9 cellular contexts compared by ENCODE assay signal in the genomic region with DNA sequence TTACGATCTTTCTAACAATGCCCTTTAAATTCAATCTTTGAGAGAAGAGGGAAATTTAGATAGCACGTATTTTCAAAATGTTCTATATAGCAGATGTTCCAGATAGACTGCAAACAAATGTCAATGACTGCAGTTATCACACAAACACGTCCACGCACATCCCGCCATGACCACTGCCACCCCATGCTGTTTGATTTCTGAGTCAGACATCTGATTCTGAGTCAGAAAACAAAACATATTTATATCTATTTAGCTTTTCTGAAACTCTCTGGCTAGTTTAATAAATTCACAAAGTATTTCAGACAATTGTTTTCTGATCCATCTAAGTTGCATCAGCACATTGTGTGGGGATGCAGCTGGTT.
DNase-seq lines count a peak whose midpoint lies in the region; ATAC-seq, FAIRE-seq and TF ChIP-seq lines count a peak whose summit lies in the region.
"Had no signal": no experiment of that assay in that cellular context is flagged by ENCODE, and none has a peak within 500 bp of the region (broad histone marks: within the 10 kb centered on the region; RNA-seq: fewer than 3 reads in every experiment).

No MANE protein-coding gene starts in this region.

- H3K27me3 Mint-ChIP-seq in central memory CD8-positive, alpha-beta T cell = no peaks in the 10 kb centered on the region

- no peaks in the 10 kb centered on the region for H3K36me3 ChIP-seq in adrenal gland (replicated peaks in 1 of 2)

- no peak for TF ChIP-seq CTCF in adrenal gland (IDR thresholded peaks at IDR 0.05)

- H3K9me3 Mint-ChIP-seq in central memory CD8-positive, alpha-beta T cell = no peaks in the 10 kb centered on the region
- H3K9me3 Mint-ChIP-seq: mesothelial cell of epicardium had no signal

- H3K27ac Mint-ChIP-seq in central memory CD8-positive, alpha-beta T cell (ENCODE audit: low read depth) = peak overlapping the region; percentile 98
- H3K27ac Mint-ChIP-seq: mesothelial cell of epicardium had no signal

- 53 to 74% (median 65%) methylated on average over 5 of the region's 5 CpGs for WGBS in adrenal gland, 4 donors

- ATAC-seq in GM18868 (IDR thresholded peaks at IDR 0.05; ENCODE audit: unreplicated experiment) = peak; percentile 25
- ATAC-seq in central memory CD8-positive, alpha-beta T cell (replicated peaks; ENCODE audit: extremely low read depth, poor library complexity, severe bottlenecking) = no peak
- ATAC-seq in GM21723 (IDR thresholded peaks at IDR 0.05; ENCODE audit: unreplicated experiment) = no peak

- H3K4me1 ChIP-seq in adrenal gland (replicated peaks in 1 of 2) = no peaks in the 10 kb centered on the region

- H3K4me3 Mint-ChIP-seq in central memory CD8-positive, alpha-beta T cell = peak overlapping the region; percentile 96
- H3K4me3 Mint-ChIP-seq: mesothelial cell of epicardium had no signal

- DNase-seq in activated CD4-positive, CD25-positive, alpha-beta regulatory T cell treated with anti-CD3 and anti-CD28 coated beads, Interleukin-2, amount 50 U/mL, for 16 hours (ENCODE audit: low read depth, low spot score) = peak; percentile 9
- DNase-seq in central memory CD8-positive, alpha-beta T cell (ENCODE audit: low spot score in 2 of 2) = peak; percentile 16 to 18
- DNase-seq in stimulated activated CD4-positive, alpha-beta T cell treated with anti-CD3 and anti-CD28 coated beads, Interleukin-4, amount 100 ng/mL, for 24 hours = peak; percentile 68
- DNase-seq in adrenal gland (no peak), RCC 7860 (ENCODE audit: low spot score) (no peak), HT-29 (ENCODE audit: low spot score) (no peak)

- H3K27me3 ChIP-seq in adrenal gland = no peaks in the 10 kb centered on the region

- no peak overlapping the region for H3K27ac ChIP-seq in adrenal gland

- intact Hi-C loops in adrenal gland (cut with DNase I) = no loop called here

- peaks cover 16% of the 10 kb centered on the region for H3K36me3 Mint-ChIP-seq in central memory CD8-positive, alpha-beta T cell (ENCODE audit: insufficient read depth)
- H3K36me3 Mint-ChIP-seq: mesothelial cell of epicardium had no signal

- H3K4me1 Mint-ChIP-seq in central memory CD8-positive, alpha-beta T cell = peaks cover 64% of the 10 kb centered on the region

- H3K9me3 ChIP-seq in adrenal gland (replicated peaks in 1 of 3) = no peaks in the 10 kb centered on the region

- H3K4me3 ChIP-seq in adrenal gland = peak overlapping the region in 1 of 4 donors; percentile 25

- no peak for TF ChIP-seq POLR2A in adrenal gland (IDR thresholded peaks at IDR 0.05)

- FAIRE-seq in RCC 7860 (lab: Jason Lieb, UNC) = no peak

Comparison
In these comparisons a context has a peak if more than half of its experiments do, and no peak if none do; other contexts are left out.
1. DNase-seq: peak in activated CD4-positive, CD25-positive, alpha-beta regulatory T cell treated with anti-CD3 and anti-CD28 coated beads, Interleukin-2, amount 50 U/mL, for 16 hours (single experiment), central memory CD8-positive, alpha-beta T cell (2 of 2) and stimulated activated CD4-positive, alpha-beta T cell treated with anti-CD3 and anti-CD28 coated beads, Interleukin-4, amount 100 ng/mL, for 24 hours (single experiment); none in adrenal gland (0 of 7), RCC 7860 (single experiment) and HT-29 (single experiment).